In genomic region chr19:8605514-8605913, GRCh38 we compare ENCODE assay signal across 1 cellular context.
TF ChIP-seq lines count a peak whose summit lies in the region.

No MANE protein-coding gene starts in this region.

TF ChIP-seq in K562, 482 proteins besides CTCF, POLR2A, EP300 and RAD21 (continued from another document):
- TF ChIP-seq AFF1 (IDR thresholded peaks at IDR 0.05; ENCODE audit: low read depth in 1 of 2, partially characterized antibody in 2 of 2) (no peak), L3MBTL2 (IDR thresholded peaks at IDR 0.05) (0 out of 2 replicates have a peak, but pooled peaks have one; percentile 13)
